In the genomic region with DNA sequence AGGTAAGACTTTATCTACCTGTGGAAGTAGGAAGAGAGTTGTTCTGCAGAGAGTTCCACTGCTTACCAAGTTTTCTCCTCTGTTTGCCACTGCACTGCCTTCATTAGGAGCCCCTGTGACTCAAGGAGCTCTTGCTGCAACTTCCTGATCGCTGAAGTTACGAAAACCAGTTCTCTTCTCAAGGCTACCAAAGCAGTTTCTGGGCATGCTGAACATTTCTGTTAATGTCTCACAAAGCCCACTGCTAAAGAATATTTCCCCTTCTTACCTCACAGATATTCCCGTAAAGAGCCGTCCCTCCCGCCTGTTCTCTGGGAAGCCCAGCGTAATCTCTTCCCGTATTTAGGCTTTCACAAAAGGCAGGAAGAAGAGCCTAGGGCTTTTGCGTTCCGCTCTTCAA, we compare ENCODE assay signal across 15 cellular contexts.
DNase-seq lines count a peak whose midpoint lies in the region; ATAC-seq and TF ChIP-seq lines count a peak whose summit lies in the region.
"Had no signal": no experiment of that assay in that cellular context is flagged by ENCODE, and none has a peak within 500 bp of the region (broad histone marks: within the 10 kb centered on the region; RNA-seq: fewer than 3 reads in every experiment).

No MANE protein-coding gene starts in this region.

- peak overlapping the region; percentile 45 for H2AFZ ChIP-seq in ACC112 (ENCODE audit: low read length, unreplicated experiment)

- H3K4me3 ChIP-seq in ACC112 (ENCODE audit: low read depth, low read length) (peak overlapping the region; percentile 66), colonic mucosa (no peak overlapping the region), lung (no peak overlapping the region)
- H3K4me3 ChIP-seq: pancreas had no signal

- ATAC-seq in lung (ENCODE audit: insufficient read depth, low FRiP score) (peak; percentile 47), HG02852 (IDR thresholded peaks at IDR 0.05; ENCODE audit: unreplicated experiment) (no peak), HG02759 (IDR thresholded peaks at IDR 0.05; ENCODE audit: unreplicated experiment) (no peak)
- ATAC-seq: esophagus mucosa, Panc1, pancreas had no signal

- H3K9me3 Mint-ChIP-seq in HFFc6 = 0 out of 2 replicates have a peak, but pooled peaks cover 4% of the 10 kb centered on the region

- H3K4me3 Mint-ChIP-seq in HFFc6 = no peak overlapping the region
- H3K4me3 Mint-ChIP-seq: T-helper 2 cell treated with Interferon-gamma antibody and Interleukin-4, amounts not matched to agents 5 μg/mL and 100 μg/mL, for 36 hours had no signal

- H3K36me3 ChIP-seq in ACC112 (ENCODE audit: insufficient read depth, low read length) (no peaks in the 10 kb centered on the region), colonic mucosa (no peaks in the 10 kb centered on the region), lung (ENCODE audit: control insufficient read depth in 2 of 2, insufficient read depth in 2 of 2, low read length in 2 of 2) (no peaks in the 10 kb centered on the region)
- H3K36me3 ChIP-seq: pancreas had no signal

- no peaks in the 10 kb centered on the region for H3K79me2 ChIP-seq in ACC112 (ENCODE audit: control insufficient read depth, insufficient read depth, low read length, unreplicated experiment)

- H3K27ac Mint-ChIP-seq in HFFc6 = no peak overlapping the region
- H3K27ac Mint-ChIP-seq: T-helper 2 cell treated with Interferon-gamma antibody and Interleukin-4, amounts not matched to agents 5 μg/mL and 100 μg/mL, for 36 hours had no signal

- H3K27me3 ChIP-seq in ACC112 (ENCODE audit: insufficient read depth, low read length) (no peaks in the 10 kb centered on the region), colonic mucosa (no peaks in the 10 kb centered on the region), lung (ENCODE audit: control insufficient read depth, insufficient read depth) (no peaks in the 10 kb centered on the region)
- H3K27me3 ChIP-seq: pancreas had no signal

- H3K27ac ChIP-seq in ACC112 (ENCODE audit: low read depth, low read length) = peak overlapping the region; percentile 84
- peak overlapping the region; percentile 22 for H3K27ac ChIP-seq in colonic mucosa
- peak overlapping the region in 1 of 2 donors; percentile 56 for H3K27ac ChIP-seq in lung (ENCODE audit: low read depth in 1 of 2, low read length in 1 of 2)
- H3K27ac ChIP-seq: pancreas had no signal

- no peaks in the 10 kb centered on the region for H3K36me3 Mint-ChIP-seq in HFFc6 (ENCODE audit: low read depth)

- no peaks in the 10 kb centered on the region for H3K4me1 Mint-ChIP-seq in HFFc6 (ENCODE audit: low read depth)

- DNase-seq in MV-4-11 (lab: John Stamatoyannopoulos, UW) = peak; percentile 78
- DNase-seq in colonic mucosa = no peak
- DNase-seq in lung (ENCODE audit: low spot score) = no peak
- DNase-seq in HFFc6 = no peak
- DNase-seq in HPDE6-E6E7 (ENCODE audit: extremely low spot score) = no peak
- DNase-seq: activated CD4-positive, alpha-beta T cell treated with anti-CD3 and anti-CD28 coated beads, Interleukin-2, amount 50 U/mL, for 1 hour; NCI-H1105; NCI-H345; pancreas had no signal

- WGBS in lung, 2 donors = 28 to 62% methylated on average over 9 of the region's 9 CpGs

- H3K9me3 ChIP-seq in colonic mucosa = no peaks in the 10 kb centered on the region
- peaks cover 0 to 8% of the 10 kb centered on the region in 2 donors for H3K9me3 ChIP-seq in lung (ENCODE audit: control insufficient read depth in 2 of 2, insufficient read depth in 1 of 2, low read length in 1 of 2)
- H3K9me3 ChIP-seq: pancreas had no signal

- no peaks in the 10 kb centered on the region for H3K4me1 ChIP-seq in ACC112 (ENCODE audit: control insufficient read depth, insufficient read depth, low read length, unreplicated experiment)
- no peaks in the 10 kb centered on the region for H3K4me1 ChIP-seq in colonic mucosa
- no peaks in the 10 kb centered on the region for H3K4me1 ChIP-seq in lung (ENCODE audit: control insufficient read depth in 2 of 2, insufficient read depth in 2 of 2, low read length in 2 of 2)
- H3K4me1 ChIP-seq: pancreas had no signal

- TF ChIP-seq CTCF in colonic mucosa (IDR thresholded peaks at IDR 0.05) (no peak), lung (IDR thresholded peaks at IDR 0.05; ENCODE audit: control extremely low read depth, extremely low read depth) (no peak), HFFc6 (IDR thresholded peaks at IDR 0.05) (no peak)

- intact Hi-C loops in colonic mucosa (cut with DNase I) = no loop called here

- no peaks in the 10 kb centered on the region; the same call in 1 of the 2 replicates for H3K27me3 Mint-ChIP-seq in HFFc6 (ENCODE audit: insufficient read depth)

- H3K9ac ChIP-seq in colonic mucosa (ENCODE audit: low read depth in 2 of 2, low read length in 2 of 2) = no peak overlapping the region
